ENCODE assay signal across 26 cellular contexts in genomic region chr4:98741952-98742351, GRCh38.
"Had no signal": no experiment of that assay in that cellular context is flagged by ENCODE, and none has a peak within 500 bp of the region (broad histone marks: within the 10 kb centered on the region; RNA-seq: fewer than 3 reads in every experiment).

No MANE protein-coding gene starts in this region.

- H3K36me3 ChIP-seq: Peyer's patch, SJCRH30 had no signal

- H3K27ac ChIP-seq: KMS-11, PC-9, Peyer's patch, SJCRH30 had no signal

- H3K27me3 ChIP-seq: Peyer's patch, SJCRH30 had no signal

- H3K4me3 ChIP-seq: PC-9, Peyer's patch, SJCRH30 had no signal

- H3K4me1 ChIP-seq: Peyer's patch had no signal

- H3K9me3 ChIP-seq: Peyer's patch had no signal

- H3K4me2 ChIP-seq: KMS-11, PC-9 had no signal

- ATAC-seq: HepG2, Right ventricle myocardium inferior, SK-N-SH treated with all-trans-retinoic acid at 6 μM for 48 hours had no signal

- H3K9ac ChIP-seq: KMS-11 had no signal

- H2AFZ ChIP-seq: PC-9 had no signal

- DNase-seq: IMR-90, Kasumi-1, MV-4-11, NCI-H1048, NCI-H1105, NCI-H1417, NCI-H1436 treated with DMSO at 0.1 percent for 48 hours, NCI-H1694, NCI-H187 treated with DMSO at 0.1 percent for 48 hours, NCI-H2029 treated with DMSO at 0.1 percent for 48 hours, NCI-H2171 treated with DMSO at 0.1 percent for 48 hours, NCI-H345, NCI-H446 treated with DMSO at 0.1 percent for 48 hours, NCI-H510A treated with DMSO at 0.1 percent for 48 hours, NCI-H526, NCI-H774, OCI-M1, PC-9, Peyer's patch, SHP77 treated with DMSO at 0.1 percent for 48 hours, SJCRH30, T-helper 1 cell had no signal
